1 cellular context compared by ENCODE assay signal in the genomic region with DNA sequence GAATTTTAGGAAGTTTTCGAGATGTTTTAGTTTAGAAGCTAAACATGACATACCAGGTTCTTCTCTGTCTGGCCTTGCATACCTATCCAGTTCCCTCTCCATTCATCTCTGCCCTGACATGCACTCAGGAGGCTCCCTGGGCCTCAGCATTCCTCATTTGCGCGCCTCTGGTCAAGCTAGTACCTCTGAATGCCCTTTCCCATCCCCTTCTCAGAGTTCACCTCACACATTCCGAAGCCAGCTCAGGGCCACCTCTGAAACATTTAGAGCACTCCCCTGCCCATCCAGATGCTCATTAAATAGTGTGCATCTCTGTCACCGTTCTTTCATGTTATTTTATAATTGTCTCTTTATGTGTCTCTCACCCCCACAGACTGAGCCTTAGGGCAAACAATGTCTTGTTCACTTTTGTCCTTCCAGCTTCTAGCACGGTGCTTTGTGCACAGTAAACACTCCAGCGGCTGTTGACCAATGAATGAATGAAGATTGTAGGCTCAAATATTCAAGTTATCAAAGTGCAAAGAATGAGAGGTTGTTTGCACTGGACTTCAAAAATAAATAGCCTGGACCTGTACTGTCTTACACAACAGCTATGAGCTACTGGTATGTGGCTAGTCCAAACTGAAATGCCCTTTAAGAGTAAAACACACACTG.
TF ChIP-seq lines count a peak whose summit lies in the region.

No MANE protein-coding gene starts in this region.

TF ChIP-seq in HepG2, 621 proteins besides CTCF, POLR2A, EP300 and RAD21 (continued from another document and continues in another):
- peak; percentile 68 for TF ChIP-seq PATZ1 (CRISPR knock-in tag; IDR thresholded peaks at IDR 0.05)
- peak; percentile 28 for TF ChIP-seq XRCC5 (optimal IDR thresholded peaks at IDR 0.05; ENCODE audit: low read length)
- TF ChIP-seq HDAC6 (IDR thresholded peaks at IDR 0.05; ENCODE audit: low read depth, low read length): no peak; the same call in 1 of the 2 replicates
- no peak for TF ChIP-seq ZNF672 (CRISPR knock-in tag; IDR thresholded peaks at IDR 0.05)
- TF ChIP-seq ZNF225 (CRISPR knock-in tag; IDR thresholded peaks at IDR 0.05): no peak
- peak; percentile 73; the same call in 1 of the 2 replicates for TF ChIP-seq ZNF670 (CRISPR knock-in tag; IDR thresholded peaks at IDR 0.05; ENCODE audit: borderline replicate concordance)
- no peak for TF ChIP-seq FOXC1 (CRISPR knock-in tag; IDR thresholded peaks at IDR 0.05; ENCODE audit: borderline replicate concordance)
- TF ChIP-seq KDM2A (CRISPR knock-in tag; IDR thresholded peaks at IDR 0.05; ENCODE audit: borderline replicate concordance, low read depth): no peak
- TF ChIP-seq PHF20 (CRISPR knock-in tag; IDR thresholded peaks at IDR 0.05): no peak
- no peak for TF ChIP-seq MTA1 (CRISPR knock-in tag; IDR thresholded peaks at IDR 0.05; ENCODE audit: borderline replicate concordance)
- TF ChIP-seq ATF7 (IDR thresholded peaks at IDR 0.05): no peak
- TF ChIP-seq ATF7 (CRISPR knock-in tag; IDR thresholded peaks at IDR 0.05): no peak
- peak; percentile 97 for TF ChIP-seq FOXP1 (IDR thresholded peaks at IDR 0.05)
- TF ChIP-seq FOXP1 (CRISPR knock-in tag; IDR thresholded peaks at IDR 0.05): peak; percentile 99
- TF ChIP-seq JARID2 (CRISPR knock-in tag; IDR thresholded peaks at IDR 0.05; ENCODE audit: insufficient replicate concordance): no peak
- TF ChIP-seq MAFK (conservative IDR thresholded peaks at IDR 0.05 in 1 of 2, IDR thresholded peaks at IDR 0.05 in 1 of 2; ENCODE audit: low read length in 2 of 2): no peak
- TF ChIP-seq AKAP8 (CRISPR knock-in tag; IDR thresholded peaks at IDR 0.05): no peak
- TF ChIP-seq ZNF660 (CRISPR knock-in tag; IDR thresholded peaks at IDR 0.05; ENCODE audit: borderline replicate concordance, low read depth): no peak
- peak; percentile 78 for TF ChIP-seq NFKBIZ (CRISPR knock-in tag; IDR thresholded peaks at IDR 0.05)
- no peak for TF ChIP-seq ZNF546 (CRISPR knock-in tag; conservative IDR thresholded peaks at IDR 0.05)
- TF ChIP-seq, protein P1, sequence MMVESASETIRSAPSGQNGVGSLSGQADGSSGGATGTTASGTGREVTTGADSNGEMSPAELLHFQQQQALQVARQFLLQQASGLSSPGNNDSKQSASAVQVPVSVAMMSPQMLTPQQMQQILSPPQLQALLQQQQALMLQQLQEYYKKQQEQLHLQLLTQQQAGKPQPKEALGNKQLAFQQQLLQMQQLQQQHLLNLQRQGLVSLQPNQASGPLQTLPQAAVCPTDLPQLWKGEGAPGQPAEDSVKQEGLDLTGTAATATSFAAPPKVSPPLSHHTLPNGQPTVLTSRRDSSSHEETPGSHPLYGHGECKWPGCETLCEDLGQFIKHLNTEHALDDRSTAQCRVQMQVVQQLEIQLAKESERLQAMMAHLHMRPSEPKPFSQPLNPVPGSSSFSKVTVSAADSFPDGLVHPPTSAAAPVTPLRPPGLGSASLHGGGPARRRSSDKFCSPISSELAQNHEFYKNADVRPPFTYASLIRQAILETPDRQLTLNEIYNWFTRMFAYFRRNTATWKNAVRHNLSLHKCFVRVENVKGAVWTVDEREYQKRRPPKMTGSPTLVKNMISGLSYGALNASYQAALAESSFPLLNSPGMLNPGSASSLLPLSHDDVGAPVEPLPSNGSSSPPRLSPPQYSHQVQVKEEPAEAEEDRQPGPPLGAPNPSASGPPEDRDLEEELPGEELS (CRISPR knock-in tag; IDR thresholded peaks at IDR 0.05): peak; percentile 99
- TF ChIP-seq, protein P2, sequence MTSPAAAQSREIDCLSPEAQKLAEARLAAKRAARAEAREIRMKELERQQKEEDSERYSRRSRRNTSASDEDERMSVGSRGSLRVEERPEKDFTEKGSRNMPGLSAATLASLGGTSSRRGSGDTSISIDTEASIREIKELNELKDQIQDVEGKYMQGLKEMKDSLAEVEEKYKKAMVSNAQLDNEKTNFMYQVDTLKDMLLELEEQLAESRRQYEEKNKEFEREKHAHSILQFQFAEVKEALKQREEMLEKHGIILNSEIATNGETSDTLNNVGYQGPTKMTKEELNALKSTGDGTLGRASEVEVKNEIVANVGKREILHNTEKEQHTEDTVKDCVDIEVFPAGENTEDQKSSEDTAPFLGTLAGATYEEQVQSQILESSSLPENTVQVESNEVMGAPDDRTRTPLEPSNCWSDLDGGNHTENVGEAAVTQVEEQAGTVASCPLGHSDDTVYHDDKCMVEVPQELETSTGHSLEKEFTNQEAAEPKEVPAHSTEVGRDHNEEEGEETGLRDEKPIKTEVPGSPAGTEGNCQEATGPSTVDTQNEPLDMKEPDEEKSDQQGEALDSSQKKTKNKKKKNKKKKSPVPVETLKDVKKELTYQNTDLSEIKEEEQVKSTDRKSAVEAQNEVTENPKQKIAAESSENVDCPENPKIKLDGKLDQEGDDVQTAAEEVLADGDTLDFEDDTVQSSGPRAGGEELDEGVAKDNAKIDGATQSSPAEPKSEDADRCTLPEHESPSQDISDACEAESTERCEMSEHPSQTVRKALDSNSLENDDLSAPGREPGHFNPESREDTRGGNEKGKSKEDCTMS (CRISPR knock-in tag; conservative IDR thresholded peaks at IDR 0.05): no peak
- no peak for TF ChIP-seq SNRNP70 (IDR thresholded peaks at IDR 0.05; ENCODE audit: low read depth, low read length)
- TF ChIP-seq PHF21A (CRISPR knock-in tag; IDR thresholded peaks at IDR 0.05): peak; percentile 95
- no peak for TF ChIP-seq CSRNP2 (CRISPR knock-in tag; conservative IDR thresholded peaks at IDR 0.05; ENCODE audit: low read depth)
- peak; percentile 82 for TF ChIP-seq NR2F2 (IDR thresholded peaks at IDR 0.05; ENCODE audit: borderline replicate concordance, low read depth)
- TF ChIP-seq, protein P3, sequence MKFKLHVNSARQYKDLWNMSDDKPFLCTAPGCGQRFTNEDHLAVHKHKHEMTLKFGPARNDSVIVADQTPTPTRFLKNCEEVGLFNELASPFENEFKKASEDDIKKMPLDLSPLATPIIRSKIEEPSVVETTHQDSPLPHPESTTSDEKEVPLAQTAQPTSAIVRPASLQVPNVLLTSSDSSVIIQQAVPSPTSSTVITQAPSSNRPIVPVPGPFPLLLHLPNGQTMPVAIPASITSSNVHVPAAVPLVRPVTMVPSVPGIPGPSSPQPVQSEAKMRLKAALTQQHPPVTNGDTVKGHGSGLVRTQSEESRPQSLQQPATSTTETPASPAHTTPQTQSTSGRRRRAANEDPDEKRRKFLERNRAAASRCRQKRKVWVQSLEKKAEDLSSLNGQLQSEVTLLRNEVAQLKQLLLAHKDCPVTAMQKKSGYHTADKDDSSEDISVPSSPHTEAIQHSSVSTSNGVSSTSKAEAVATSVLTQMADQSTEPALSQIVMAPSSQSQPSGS (CRISPR knock-in tag; IDR thresholded peaks at IDR 0.05): peak; percentile 77
- TF ChIP-seq SIX1 (CRISPR knock-in tag; IDR thresholded peaks at IDR 0.05; ENCODE audit: borderline replicate concordance): peak; percentile 87
- no peak for TF ChIP-seq ZNF180 (CRISPR knock-in tag; IDR thresholded peaks at IDR 0.05; ENCODE audit: borderline replicate concordance, low read depth)
- no peak for TF ChIP-seq SRSF1 (optimal IDR thresholded peaks at IDR 0.05; ENCODE audit: low read depth, low read length)
- no peak for TF ChIP-seq CREBL2 (CRISPR knock-in tag; IDR thresholded peaks at IDR 0.05; ENCODE audit: borderline replicate concordance)
- peak; percentile 82 for TF ChIP-seq ZNF800 (CRISPR knock-in tag; IDR thresholded peaks at IDR 0.05)
- TF ChIP-seq MIER3 (CRISPR knock-in tag; IDR thresholded peaks at IDR 0.05; ENCODE audit: borderline replicate concordance): peak; percentile 86; the same call in 1 of the 2 replicates
- TF ChIP-seq ZNF878 (CRISPR knock-in tag; IDR thresholded peaks at IDR 0.05): no peak; the same call in 1 of the 2 replicates
- TF ChIP-seq ZNF687 (CRISPR knock-in tag; IDR thresholded peaks at IDR 0.05): no peak
- peak; percentile 89 for TF ChIP-seq RCOR2 (CRISPR knock-in tag; IDR thresholded peaks at IDR 0.05)
- TF ChIP-seq BATF2 (CRISPR knock-in tag; IDR thresholded peaks at IDR 0.05): no peak
- TF ChIP-seq ZBTB42 (CRISPR knock-in tag; IDR thresholded peaks at IDR 0.05): no peak
- TF ChIP-seq NR2F6 (IDR thresholded peaks at IDR 0.05): peak; percentile 90
- peak; percentile 77; the same call in 1 of the 2 replicates for TF ChIP-seq NR2F6 (CRISPR knock-in tag; IDR thresholded peaks at IDR 0.05)
- TF ChIP-seq ZSCAN20 (CRISPR knock-in tag; IDR thresholded peaks at IDR 0.05; ENCODE audit: borderline replicate concordance): no peak
- 0 out of 2 replicates have a peak, but pooled peaks have one; percentile 51 for TF ChIP-seq KLF9 (CRISPR knock-in tag; IDR thresholded peaks at IDR 0.05; ENCODE audit: low read depth)
- TF ChIP-seq ZNF33B (CRISPR knock-in tag; IDR thresholded peaks at IDR 0.05): no peak
- peak; percentile 60; the same call in 1 of the 2 replicates for TF ChIP-seq ATF1 (CRISPR knock-in tag; IDR thresholded peaks at IDR 0.05)
- 0 out of 2 replicates have a peak, but pooled peaks have one; percentile 26 for TF ChIP-seq SP2 (CRISPR knock-in tag; IDR thresholded peaks at IDR 0.05)
